ENCODE assay signal across 9 cellular contexts in genomic region chr3:100992086-100993033, GRCh38. TPM values are rescaled to one million over a fixed set of nuclear protein-coding genes. Genes with fewer than 3 reads are reported as not detected.
DNase-seq lines count a peak whose midpoint lies in the region; ATAC-seq and TF ChIP-seq lines count a peak whose summit lies in the region.
"Had no signal": no experiment of that assay in that cellular context is flagged by ENCODE, and none has a peak within 500 bp of the region (broad histone marks: within the 10 kb centered on the region; RNA-seq: fewer than 3 reads in every experiment).

No MANE protein-coding gene starts in this region.

- CTCF ChIA-PET in PC-3 (lab: Charles Lee): interaction anchor here (0.7 to 1.5 kb wide), 2 partner anchors 204 to 220 kb away, joined by 5 to 7 read pairs; no protein-coding TSS in a partner anchor

- peak; percentile 67 for DNase-seq in PC-3
- peak in 1 of 3 donors; percentile 47 for DNase-seq in mucosa of descending colon
- DNase-seq in SHP77 (lab: John Stamatoyannopoulos, UW): no peak
- no peak for DNase-seq in activated naive CD4-positive, alpha-beta T cell treated with anti-CD3 and anti-CD28 coated beads, Interleukin-2, amount 50 U/mL, for 16 hours

- TSS peak; percentile 89 for BruUV-seq in PC-3 (replicated peaks; lab: Mats Ljungman, UMichigan)

- H2AFZ ChIP-seq in PC-3 (ENCODE audit: low read length): peak overlapping the region; percentile 65

- H3K9me2 ChIP-seq in PC-3 (replicated peaks; ENCODE audit: low read length): no peaks in the 10 kb centered on the region

- H3K79me2 ChIP-seq in PC-3 (ENCODE audit: low read length): peaks cover 16% of the 10 kb centered on the region

- H3K9me3 ChIP-seq in PC-3 (ENCODE audit: low read length): no peaks in the 10 kb centered on the region
- no peaks in the 10 kb centered on the region for H3K9me3 ChIP-seq in esophagus (ENCODE audit: control insufficient read depth in 2 of 2, insufficient read depth in 1 of 2, low read depth in 1 of 2, low read length in 1 of 2)
- no peaks in the 10 kb centered on the region for H3K9me3 ChIP-seq in mucosa of descending colon

- H3K27me3 ChIP-seq in PC-3 (ENCODE audit: low read length) (no peaks in the 10 kb centered on the region), esophagus (ENCODE audit: control insufficient read depth in 1 of 2, insufficient read depth in 2 of 2, low read length in 2 of 2) (no peaks in the 10 kb centered on the region)

- H4K20me1 ChIP-seq in PC-3 (ENCODE audit: low read length): no peaks in the 10 kb centered on the region

- peak overlapping the region; percentile 33 for H3K9ac ChIP-seq in PC-3 (ENCODE audit: low read length)

- TF ChIP-seq CTCF in PC-3 (conservative IDR thresholded peaks at IDR 0.05; ENCODE audit: low read depth, low read length): no peak
- TF ChIP-seq CTCF in mucosa of descending colon (IDR thresholded peaks at IDR 0.05): no peak

- H3K4me1 ChIP-seq in PC-3 (ENCODE audit: insufficient read depth, low read length) (peaks cover 14% of the 10 kb centered on the region), esophagus (ENCODE audit: control insufficient read depth in 2 of 2, insufficient read depth in 2 of 2, low read length in 1 of 2) (no peaks in the 10 kb centered on the region), mucosa of descending colon (ENCODE audit: low read depth) (peaks cover 14% of the 10 kb centered on the region), urinary bladder (ENCODE audit: insufficient read depth) (no peaks in the 10 kb centered on the region)

- TF ChIP-seq POLR2A in GM18505 (IDR thresholded peaks at IDR 0.05; ENCODE audit: borderline replicate concordance, extremely low read depth, insufficient read depth, insufficient read length): no peak

- ATAC-seq in PC-3 (peak; percentile 71), mucosa of descending colon (peak; percentile 87), HG02588 (IDR thresholded peaks at IDR 0.05; ENCODE audit: unreplicated experiment) (no peak), GM18505 (IDR thresholded peaks at IDR 0.05; ENCODE audit: unreplicated experiment) (no peak)

- H3F3A ChIP-seq in PC-3 (ENCODE audit: low read length, unreplicated experiment): no peaks in the 10 kb centered on the region

- peak overlapping the region; percentile 66 for H3K4me3 ChIP-seq in PC-3 (ENCODE audit: low read length)
- peak overlapping the region; percentile 3 to 24 for H3K4me3 ChIP-seq in esophagus (ENCODE audit: low read depth in 1 of 2, low read length in 2 of 2)
- no peak overlapping the region for H3K4me3 ChIP-seq in mucosa of descending colon
- peak overlapping the region; percentile 45 for H3K4me3 ChIP-seq in urinary bladder (ENCODE audit: low read depth, low read length)

- POLR2A ChIA-PET in PC-3 (lab: Charles Lee; ENCODE audit: unreplicated experiment): interaction anchor here (0.7 kb wide), 2 partner anchors 15 to 1130 kb away, joined by 3 to 22 read pairs; no protein-coding TSS in a partner anchor

- intact Hi-C loops in PC-3 (cut with micrococcal nuclease): loop anchor here (1.0 to 2.0 kb wide), 7 partner anchors 44 to 582 kb away; partner anchors contain the start of gene PCNP
- intact Hi-C loops in mucosa of descending colon (cut with DNase I, micrococcal nuclease): no loop called here

- 25 to 29% methylated on average over 5 of the region's 5 CpGs for WGBS in esophagus, 2 donors
- WGBS in urinary bladder: 12% methylated on average over 5 of the region's 5 CpGs

- H3K36me3 ChIP-seq in PC-3 (ENCODE audit: low read depth, low read length) (no peaks in the 10 kb centered on the region), esophagus (ENCODE audit: control insufficient read depth in 2 of 2, insufficient read depth in 2 of 2, low read length in 1 of 2) (no peaks in the 10 kb centered on the region), mucosa of descending colon (ENCODE audit: low read depth) (no peaks in the 10 kb centered on the region), urinary bladder (ENCODE audit: insufficient read depth) (no peaks in the 10 kb centered on the region)

- H3K27ac ChIP-seq in PC-3 (ENCODE audit: low read length) (peak overlapping the region; percentile 17), esophagus (ENCODE audit: low read depth in 2 of 2, low read length in 1 of 2) (peak overlapping the region; percentile 66 to 70), urinary bladder (ENCODE audit: low read depth) (peak overlapping the region; percentile 76)

- peak overlapping the region; percentile 80 for H3K4me2 ChIP-seq in PC-3 (ENCODE audit: low read length)

RNA-seq across cellular contexts. Expression of gene ABI3BP, which starts 0.9 kb away (rescaled TPM):
- total RNA-seq in PC-3 (2014; rRNA removed) (23.4 and 31.6 TPM in 2 replicates), mucosa of descending colon (10 to 100 TPM; 13.5 to 70.8 (median 47.0) TPM), urinary bladder (103 TPM)
- polyA plus RNA-seq in esophagus (1 to 10 TPM; 2.1 to 4.0 TPM), urinary bladder (126 TPM)
- total RNA-seq: T-helper 1 cell treated with Interleukin-12 subunit alpha and Interleukin-12 subunit beta and Interleukin-4 antibody, amounts not matched to agents 30 ng/mL and 1 ng/mL, for 36 hours had no signal

Comparison
In these comparisons a context has a peak if more than half of its experiments do, and no peak if none do; other contexts are left out.
1. ATAC-seq: peak in PC-3 (single experiment) and mucosa of descending colon (single experiment); none in HG02588 (single experiment) and GM18505 (single experiment).
2. H3K27ac ChIP-seq: peak in every context shown above with its lines; median percentile 76 in urinary bladder; 68 in esophagus; 17 in PC-3.